Comparison of ENCODE assay signal across 23 cellular contexts in genomic region chr2:170307052-170307451, GRCh38.
"Had no signal": no experiment of that assay in that cellular context is flagged by ENCODE, and none has a peak within 500 bp of the region (broad histone marks: within the 10 kb centered on the region; RNA-seq: fewer than 3 reads in every experiment).

No MANE protein-coding gene starts in this region.

- H3K36me3 ChIP-seq: colonic mucosa, heart left ventricle, left ventricle myocardium inferior, lower lobe of right lung had no signal

- DNase-seq: cerebellar nuclear complex; colonic mucosa; effector CD4-positive, alpha-beta T cell; endodermal cell; heart left ventricle; hypothalamus; islet precursor cell; left ventricle myocardium inferior; lower lobe of right lung; midbrain; naive B cell; psoas muscle; retina; stimulated activated CD4-positive, alpha-beta T cell treated with anti-CD3 and anti-CD28 coated beads, Interleukin-2, amount 100 ng/mL, for 24 hours; stimulated activated CD4-positive, alpha-beta T cell treated with anti-CD3 and anti-CD28 coated beads, Interleukin-4, amount 100 ng/mL, for 4 hours; stimulated activated naive CD4-positive, alpha-beta T cell treated with Interleukin-2 at 50 U/mL for 16 hours; trophoblast cell had no signal

- H3K27ac Mint-ChIP-seq: endodermal cell, memory B cell, nephron had no signal

- H3K9me3 ChIP-seq: colonic mucosa, heart left ventricle, left ventricle myocardium inferior, lower lobe of right lung, psoas muscle had no signal

- H3K27ac ChIP-seq: colonic mucosa, heart left ventricle, left ventricle myocardium inferior, lower lobe of right lung, psoas muscle had no signal

- H3K9me3 Mint-ChIP-seq: endodermal cell, memory B cell, naive B cell, nephron had no signal

- H3K4me3 ChIP-seq: colonic mucosa, heart left ventricle, left ventricle myocardium inferior, lower lobe of right lung, psoas muscle had no signal

- H3K27me3 ChIP-seq: colonic mucosa had no signal

- H3K4me1 Mint-ChIP-seq: memory B cell, naive B cell had no signal

- H3K36me3 Mint-ChIP-seq: memory B cell, naive B cell had no signal

- ATAC-seq: heart left ventricle, lower lobe of right lung, psoas muscle, sciatic nerve had no signal

- H3K4me1 ChIP-seq: heart left ventricle, left ventricle myocardium inferior, lower lobe of right lung, psoas muscle had no signal

- FAIRE-seq: endothelial cell of umbilical vein, frontal cortex, urothelium cell line had no signal

- H3K4me3 Mint-ChIP-seq: endodermal cell, memory B cell, naive B cell, nephron had no signal
